22 cellular contexts compared by ENCODE assay signal in the genomic region with DNA sequence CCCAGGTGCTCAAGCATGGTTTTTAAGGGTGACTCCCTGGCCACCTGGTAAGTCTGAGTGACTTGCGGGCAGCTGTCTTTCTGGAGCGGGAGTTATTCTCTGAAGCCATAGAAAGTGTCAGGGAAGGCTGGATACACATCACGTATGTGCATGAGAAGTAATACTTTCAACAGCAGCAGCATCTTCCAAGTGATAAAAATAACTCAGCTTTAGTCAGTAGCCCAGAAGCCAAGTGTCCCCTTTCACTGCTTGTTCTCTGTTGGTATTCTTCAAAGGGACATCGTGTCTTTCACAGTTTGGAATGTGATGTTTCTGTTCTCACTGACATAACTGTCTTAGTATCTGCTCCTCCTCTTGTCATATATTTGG.
DNase-seq lines count a peak whose midpoint lies in the region; ATAC-seq and TF ChIP-seq lines count a peak whose summit lies in the region.
"Had no signal": no experiment of that assay in that cellular context is flagged by ENCODE, and none has a peak within 500 bp of the region (broad histone marks: within the 10 kb centered on the region; RNA-seq: fewer than 3 reads in every experiment).

No MANE protein-coding gene starts in this region.

- H3K9ac ChIP-seq in GM23248 = no peak overlapping the region

- peaks cover 24% of the 10 kb centered on the region for H3K4me1 Mint-ChIP-seq in chondrocyte (ENCODE audit: low read depth)
- H3K4me1 Mint-ChIP-seq in activated CD8-positive, alpha-beta memory T cell treated with anti-CD3 and anti-CD28 coated beads, Interleukin-2, amount 10 ng/mL, durations not matched to agents 7 days and 5 days = no peaks in the 10 kb centered on the region
- H3K4me1 Mint-ChIP-seq: activated naive CD4-positive, alpha-beta T cell treated with anti-CD3 and anti-CD28 coated beads, Interleukin-2, amount 10 ng/mL, durations not matched to agents 7 days and 5 days; CD4-positive, alpha-beta memory T cell had no signal

- peaks cover 8% of the 10 kb centered on the region; the same call in 1 of the 2 replicates for H3K9me2 ChIP-seq in GM23248 (ENCODE audit: insufficient read depth)

- no peaks in the 10 kb centered on the region for H3K36me3 Mint-ChIP-seq in chondrocyte (ENCODE audit: low read depth)
- no peaks in the 10 kb centered on the region for H3K36me3 Mint-ChIP-seq in activated CD8-positive, alpha-beta memory T cell treated with anti-CD3 and anti-CD28 coated beads, Interleukin-2, amount 10 ng/mL, durations not matched to agents 7 days and 5 days
- H3K36me3 Mint-ChIP-seq: activated naive CD4-positive, alpha-beta T cell treated with anti-CD3 and anti-CD28 coated beads, Interleukin-2, amount 10 ng/mL, durations not matched to agents 7 days and 5 days; CD4-positive, alpha-beta memory T cell had no signal

- H3K4me3 Mint-ChIP-seq in chondrocyte (ENCODE audit: unreplicated experiment) = no peak overlapping the region
- no peak overlapping the region for H3K4me3 Mint-ChIP-seq in activated CD8-positive, alpha-beta memory T cell treated with anti-CD3 and anti-CD28 coated beads, Interleukin-2, amount 10 ng/mL, durations not matched to agents 7 days and 5 days
- H3K4me3 Mint-ChIP-seq: activated naive CD4-positive, alpha-beta T cell treated with anti-CD3 and anti-CD28 coated beads, Interleukin-2, amount 10 ng/mL, durations not matched to agents 7 days and 5 days; activated T-helper 1 cell treated with anti-CD3 and anti-CD28 coated beads, Interleukin-12 subunit alpha, Interleukin-12 subunit beta, Interleukin-2, Interleukin-4 antibody, amounts not matched to agents 30 ng/mL and 10 ng/mL and 1 ng/mL, durations not matched to agents 14 hours and 24 hours and 36 hours; CD4-positive, alpha-beta memory T cell; GM23338; HFFc6 had no signal

- H3F3A ChIP-seq in GM23248 (ENCODE audit: insufficient read depth) = no peaks in the 10 kb centered on the region

- H3K4me3 ChIP-seq in GM23248 (no peak overlapping the region), gastrocnemius medialis (peak overlapping the region; percentile 12 to 41 (median 34))
- H3K4me3 ChIP-seq: GM23338, K562 had no signal

- H3K9me3 ChIP-seq in GM23248 (ENCODE audit: low read depth) = no peaks in the 10 kb centered on the region
- H3K9me3 ChIP-seq in gastrocnemius medialis = no peaks in the 10 kb centered on the region
- H3K9me3 ChIP-seq: neutrophil had no signal

- H3K9me3 Mint-ChIP-seq in chondrocyte (ENCODE audit: low read depth) = peaks cover 3% of the 10 kb centered on the region
- H3K9me3 Mint-ChIP-seq in activated CD8-positive, alpha-beta memory T cell treated with anti-CD3 and anti-CD28 coated beads, Interleukin-2, amount 10 ng/mL, durations not matched to agents 7 days and 5 days (ENCODE audit: low read depth) = no peaks in the 10 kb centered on the region
- H3K9me3 Mint-ChIP-seq: activated naive CD4-positive, alpha-beta T cell treated with anti-CD3 and anti-CD28 coated beads, Interleukin-2, amount 10 ng/mL, durations not matched to agents 7 days and 5 days; activated T-helper 1 cell treated with anti-CD3 and anti-CD28 coated beads, Interleukin-12 subunit alpha, Interleukin-12 subunit beta, Interleukin-2, Interleukin-4 antibody, amounts not matched to agents 30 ng/mL and 10 ng/mL and 1 ng/mL, durations not matched to agents 14 hours and 24 hours and 36 hours; GM23338; HFFc6 had no signal

- in situ Hi-C loops in GM23248 (cut with MboI) = no loop called here
- in situ Hi-C loops in gastrocnemius medialis (cut with MboI; ENCODE audit: low sequenced_read_pairs in 4 of 4) = no loop called here

- 29 to 34% methylated on average over 4 of the region's 4 CpGs for WGBS in GM23248 (ENCODE audit: low coverage in 1 of 2, low lambda C conversion rate in 2 of 2, missing lambda C conversion rate in 2 of 2), 2 experiments

- intact Hi-C loops in gastrocnemius medialis (cut with DNase I; ENCODE audit: low total_unique reads) = loop anchor here (2.0 to 5.0 kb wide), 4 partner anchors 50 to 161 kb away; no protein-coding TSS in a partner anchor

- H3K27ac Mint-ChIP-seq in chondrocyte (ENCODE audit: unreplicated experiment) = peak overlapping the region; percentile 33
- no peak overlapping the region for H3K27ac Mint-ChIP-seq in activated CD8-positive, alpha-beta memory T cell treated with anti-CD3 and anti-CD28 coated beads, Interleukin-2, amount 10 ng/mL, durations not matched to agents 7 days and 5 days
- H3K27ac Mint-ChIP-seq: activated naive CD4-positive, alpha-beta T cell treated with anti-CD3 and anti-CD28 coated beads, Interleukin-2, amount 10 ng/mL, durations not matched to agents 7 days and 5 days; activated T-helper 1 cell treated with anti-CD3 and anti-CD28 coated beads, Interleukin-12 subunit alpha, Interleukin-12 subunit beta, Interleukin-2, Interleukin-4 antibody, amounts not matched to agents 30 ng/mL and 10 ng/mL and 1 ng/mL, durations not matched to agents 14 hours and 24 hours and 36 hours; CD4-positive, alpha-beta memory T cell; GM23338; HFFc6; progenitor cell of endocrine pancreas had no signal

- TF ChIP-seq CTCF in chondrocyte (IDR thresholded peaks at IDR 0.05) (no peak), gastrocnemius medialis (IDR thresholded peaks at IDR 0.05 in 4 of 5, conservative IDR thresholded peaks at IDR 0.05 in 1 of 5) (no peak)

- H3K4me1 ChIP-seq in GM23248 (ENCODE audit: insufficient read depth) (no peaks in the 10 kb centered on the region), gastrocnemius medialis (peaks cover 67 to 70% of the 10 kb centered on the region in 2 donors)

- no peak overlapping the region for H2AFZ ChIP-seq in GM23248
- H2AFZ ChIP-seq: GM23338 had no signal

- H3K79me2 ChIP-seq in GM23248 (ENCODE audit: insufficient read depth) = no peaks in the 10 kb centered on the region

- DNase-seq in GM23248 (peak; percentile 13), chondrocyte (ENCODE audit: low spot score) (no peak), inferior parietal cortex (ENCODE audit: extremely low spot score) (peak; percentile 48), gastrocnemius medialis (peak; percentile 84 to 89), COLO829 (ENCODE audit: low spot score) (no peak)
- DNase-seq in activated CD8-positive, alpha-beta memory T cell treated with anti-CD3 and anti-CD28 coated beads, Interleukin-2, amount 10 ng/mL, durations not matched to agents 7 days and 5 days = no peak
- DNase-seq: activated CD4-positive, CD25-positive, alpha-beta regulatory T cell; activated naive CD4-positive, alpha-beta T cell treated with anti-CD3 and anti-CD28 coated beads, Interleukin-2, amount 10 ng/mL, durations not matched to agents 7 days and 5 days; amniotic stem cell; CD4-positive, alpha-beta memory T cell; DMS153; HFFc6; NCI-H1436 treated with DMSO at 0.1 percent for 48 hours; NCI-H2107; stimulated activated naive CD4-positive, alpha-beta T cell treated with Interleukin-2 at 50 U/mL for 16 hours had no signal

- H3K4me2 ChIP-seq in GM23248 (ENCODE audit: unreplicated experiment) = peak overlapping the region; percentile 32
- H3K4me2 ChIP-seq: GM23338 had no signal

- H3K36me3 ChIP-seq in GM23248 (ENCODE audit: low read depth) (no peaks in the 10 kb centered on the region), gastrocnemius medialis (no peaks in the 10 kb centered on the region)
- H3K36me3 ChIP-seq: neutrophil had no signal

- TF ChIP-seq POLR2A in gastrocnemius medialis (IDR thresholded peaks at IDR 0.05) = peak; percentile 25 to 58

- ATAC-seq in gastrocnemius medialis = peak; percentile 91 to 95
- ATAC-seq in HG02642 (IDR thresholded peaks at IDR 0.05; ENCODE audit: poor library complexity, unreplicated experiment) = no peak
- no peak for ATAC-seq in HG02981 (IDR thresholded peaks at IDR 0.05; ENCODE audit: unreplicated experiment)
- ATAC-seq in activated CD8-positive, alpha-beta memory T cell treated with anti-CD3 and anti-CD28 coated beads, Interleukin-2, amount 10 ng/mL, durations not matched to agents 7 days and 5 days = no peak
- ATAC-seq: GM23338, K562 had no signal

- no peaks in the 10 kb centered on the region for H3K27me3 Mint-ChIP-seq in chondrocyte (ENCODE audit: low read depth)
- no peaks in the 10 kb centered on the region for H3K27me3 Mint-ChIP-seq in activated CD8-positive, alpha-beta memory T cell treated with anti-CD3 and anti-CD28 coated beads, Interleukin-2, amount 10 ng/mL, durations not matched to agents 7 days and 5 days
- H3K27me3 Mint-ChIP-seq: activated naive CD4-positive, alpha-beta T cell treated with anti-CD3 and anti-CD28 coated beads, Interleukin-2, amount 10 ng/mL, durations not matched to agents 7 days and 5 days; progenitor cell of endocrine pancreas had no signal

- H3K27ac ChIP-seq in GM23248 (no peak overlapping the region), gastrocnemius medialis (peak overlapping the region; percentile 88 to 96 (median 95))
- H3K27ac ChIP-seq: neutrophil had no signal

- H4K20me1 ChIP-seq in GM23248 (ENCODE audit: insufficient read depth) = no peaks in the 10 kb centered on the region

- CTCF ChIA-PET in activated CD8-positive, alpha-beta memory T cell treated with anti-CD3 and anti-CD28 coated beads, Interleukin-2, amount 10 ng/mL, durations not matched to agents 7 days and 5 days (lab: Charles Lee) = no interaction called here

- H3K27me3 ChIP-seq in GM23248 (replicated peaks; ENCODE audit: insufficient read depth) = 0 out of 2 replicates have a peak, but pooled peaks cover 8% of the 10 kb centered on the region
- no peaks in the 10 kb centered on the region for H3K27me3 ChIP-seq in gastrocnemius medialis
- H3K27me3 ChIP-seq: neutrophil had no signal

Comparison
In these comparisons a context has a peak if more than half of its experiments do, and no peak if none do; other contexts are left out.
1. DNase-seq: peak in GM23248 (single experiment), inferior parietal cortex (single experiment) and gastrocnemius medialis (2 of 2); none in chondrocyte (single experiment), activated CD8-positive, alpha-beta memory T cell treated with anti-CD3 and anti-CD28 coated beads, Interleukin-2, amount 10 ng/mL, durations not matched to agents 7 days and 5 days (single experiment) and COLO829 (single experiment).
2. ATAC-seq: peak in gastrocnemius medialis (2 of 2); none in HG02642 (single experiment), HG02981 (single experiment) and activated CD8-positive, alpha-beta memory T cell treated with anti-CD3 and anti-CD28 coated beads, Interleukin-2, amount 10 ng/mL, durations not matched to agents 7 days and 5 days (single experiment).